Comparison of ENCODE assay signal across 8 cellular contexts in the genomic region with DNA sequence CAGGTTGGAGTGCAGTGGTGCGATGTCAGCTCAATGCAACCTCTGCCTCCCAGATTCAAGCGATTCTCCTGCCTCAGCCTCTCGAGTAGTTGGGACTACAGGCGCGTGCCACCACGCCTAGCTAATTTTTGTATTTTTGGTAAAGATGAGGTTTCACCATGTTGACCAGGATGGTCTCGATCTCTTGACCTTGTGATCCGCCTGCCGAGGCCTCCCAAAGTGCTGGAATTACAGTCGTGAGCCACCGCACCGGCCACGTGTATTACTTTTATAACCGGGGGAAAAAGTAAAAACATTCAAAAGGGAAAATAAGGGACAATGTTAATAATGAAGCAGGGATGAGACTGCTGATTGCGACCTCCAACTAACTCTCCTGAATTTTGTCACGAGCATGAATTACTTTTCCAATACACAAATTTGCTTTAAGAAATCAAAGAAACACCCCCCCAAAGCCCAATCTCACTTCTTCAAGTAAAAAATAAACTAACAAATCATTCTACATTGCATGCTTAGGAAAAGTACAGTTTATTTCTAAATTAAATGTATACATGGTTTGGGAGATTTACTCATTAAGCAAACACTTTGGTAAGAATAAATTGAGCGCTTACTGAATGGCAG. TPM values are rescaled to one million over a fixed set of nuclear protein-coding genes. Genes with fewer than 3 reads are reported as not detected.
DNase-seq lines count a peak whose midpoint lies in the region; ATAC-seq and TF ChIP-seq lines count a peak whose summit lies in the region.

No MANE protein-coding gene starts in this region.

- H3K4me3 ChIP-seq in GM23338 (peak overlapping the region; percentile 73), WI38 (ENCODE audit: low read depth, low read length) (peak overlapping the region; percentile 41), fibroblast of the aortic adventitia (ENCODE audit: low read depth, low read length) (peak overlapping the region; percentile 54), gastrocnemius medialis (peak overlapping the region; percentile 75 to 91 (median 86))

- peaks cover 12% of the 10 kb centered on the region for H3F3A ChIP-seq in GM23338 (replicated peaks; ENCODE audit: low read depth)

- H3K27ac Mint-ChIP-seq in GM23338, result peak overlapping the region; percentile 99

- peak overlapping the region; percentile 0; the same call in 1 of the 2 replicates for H2AFZ ChIP-seq in GM23338

- no peak for ATAC-seq in GM23338
- ATAC-seq in gastrocnemius medialis, result no peak
- ATAC-seq in GM21447 (IDR thresholded peaks at IDR 0.05; ENCODE audit: unreplicated experiment), result no peak

- peaks cover 13% of the 10 kb centered on the region for H3K27me3 Mint-ChIP-seq in GM23338 (ENCODE audit: insufficient read depth, low read depth, poor library complexity)

- DNase-seq in GM23338 (ENCODE audit: low spot score) (no peak), fibroblast of the aortic adventitia (ENCODE audit: low read depth) (no peak), gastrocnemius medialis (no peak), middle frontal gyrus (ENCODE audit: extremely low spot score, low spot score) (no peak), EL (no peak)
- DNase-seq in activated CD4-positive, CD25-positive, alpha-beta regulatory T cell treated with anti-CD3 and anti-CD28 coated beads, Interleukin-2, amount 50 U/mL, for 72 hours, result no peak

- H3K4me3 Mint-ChIP-seq in GM23338, result peak overlapping the region; percentile 94

- peaks cover 47% of the 10 kb centered on the region for H3K4me1 Mint-ChIP-seq in GM23338

- intact Hi-C loops in gastrocnemius medialis (cut with DNase I; ENCODE audit: low total_unique reads), result loop anchor here (2.0 to 10.0 kb wide), 4 partner anchors 26 to 828 kb away; partner anchors contain the start of gene CYB5R1

- no peaks in the 10 kb centered on the region for H3K9me3 ChIP-seq in gastrocnemius medialis

- peaks cover 11% of the 10 kb centered on the region; the same call in 1 of the 2 replicates for H4K20me1 ChIP-seq in GM23338 (replicated peaks; ENCODE audit: insufficient read depth)

- H3K27ac ChIP-seq in GM23338 (ENCODE audit: low read depth) (peak overlapping the region; percentile 30), gastrocnemius medialis (peak overlapping the region; percentile 98 to 99 (median 98))

- TF ChIP-seq CTCF in GM23338 (conservative IDR thresholded peaks at IDR 0.05; ENCODE audit: low read depth in 2 of 2) (no peak), WI38 (IDR thresholded peaks at IDR 0.05; ENCODE audit: low read depth, low read length) (no peak), fibroblast of the aortic adventitia (IDR thresholded peaks at IDR 0.05; ENCODE audit: insufficient read depth, low read length) (no peak), gastrocnemius medialis (IDR thresholded peaks at IDR 0.05 in 4 of 5, conservative IDR thresholded peaks at IDR 0.05 in 1 of 5) (no peak)

- TF ChIP-seq POLR2A in gastrocnemius medialis (IDR thresholded peaks at IDR 0.05), result no peak

- H3K36me3 Mint-ChIP-seq in GM23338 (ENCODE audit: low read depth), result peaks cover 38% of the 10 kb centered on the region

- peaks cover 13% of the 10 kb centered on the region for H3K9me2 ChIP-seq in GM23338 (ENCODE audit: insufficient read depth)

- peaks cover 17% of the 10 kb centered on the region for H3K4me1 ChIP-seq in GM23338 (ENCODE audit: insufficient read depth)
- peaks cover 33 to 39% of the 10 kb centered on the region in 2 donors for H3K4me1 ChIP-seq in gastrocnemius medialis

- in situ Hi-C loops in gastrocnemius medialis (cut with MboI; ENCODE audit: low sequenced_read_pairs in 4 of 4), result no loop called here

- H3K9me3 Mint-ChIP-seq in GM23338, result peaks cover 30% of the 10 kb centered on the region

- H3K36me3 ChIP-seq in GM23338 (ENCODE audit: insufficient read depth) (peaks cover 16% of the 10 kb centered on the region; the same call in 1 of the 2 replicates), gastrocnemius medialis (no peaks in the 10 kb centered on the region)

- peak overlapping the region; percentile 57 for H3K4me2 ChIP-seq in GM23338

- H3K27me3 ChIP-seq in GM23338 (ENCODE audit: insufficient read depth) (no peaks in the 10 kb centered on the region), gastrocnemius medialis (no peaks in the 10 kb centered on the region)

- peaks cover 38% of the 10 kb centered on the region for H3K79me2 ChIP-seq in GM23338 (replicated peaks; ENCODE audit: insufficient read depth)

TF ChIP-seq in GM23338, 12 proteins besides CTCF, POLR2A, EP300 and RAD21 (continues in another document):
- TF ChIP-seq REST (IDR thresholded peaks at IDR 0.05; ENCODE audit: unreplicated experiment) (no peak), ZNF331 (CRISPR knock-in tag; IDR thresholded peaks at IDR 0.05; ENCODE audit: low read depth) (no peak), ZNF114 (CRISPR knock-in tag; IDR thresholded peaks at IDR 0.05) (no peak)

RNA-seq across cellular contexts. Expression of gene ZBED6, which starts 0.6 kb away (rescaled TPM):
- total RNA-seq in GM23338 (2014; rRNA removed; shearing (Covaris generic)), result 4.8 and 9.0 TPM in 2 replicates
- polyA plus RNA-seq in GM23338 (2016; fragmentation: Nextera tagmentation; extraction: Ambion mirVana), result 1.9 and 2.5 TPM in 2 replicates
- 8.7 and 30.5 TPM in 2 replicates for total RNA-seq in fibroblast of the aortic adventitia (ENCODE audit: low replicate concordance)
- 10 to 100 TPM in 3 of 4 donors, 1 to 10 TPM in 1; 9.0 to 42.5 (median 27.6) TPM for total RNA-seq in gastrocnemius medialis

RNA-seq across cellular contexts. Expression of gene ZC3H11A, which starts 0.6 kb away (rescaled TPM):
- total RNA-seq in GM23338 (2014; rRNA removed; shearing (Covaris generic)), result 81.1 and 97.3 TPM in 2 replicates
- polyA plus RNA-seq in GM23338 (2016; fragmentation: Nextera tagmentation; extraction: Ambion mirVana), result 25.8 and 28.2 TPM in 2 replicates
- 108 and 166 TPM in 2 replicates for total RNA-seq in fibroblast of the aortic adventitia (ENCODE audit: low replicate concordance)
- 100 to 1,000 TPM in 1 of 4 donors, 10 to 100 TPM in 3; 71.0 to 131 (median 92.0) TPM for total RNA-seq in gastrocnemius medialis

RNA-seq across cellular contexts. Expression of gene LAX1, which starts 29.9 kb away (rescaled TPM):
- not detected in 2 replicates for total RNA-seq in GM23338 (2014; rRNA removed; shearing (Covaris generic))
- not detected in 2 replicates for polyA plus RNA-seq in GM23338 (2016; fragmentation: Nextera tagmentation; extraction: Ambion mirVana)
- total RNA-seq in fibroblast of the aortic adventitia (ENCODE audit: low replicate concordance) (0.74 TPM in 1 of 2 replicates, not detected in the other), gastrocnemius medialis (under 1 TPM in 1 of 4 donors, not detected in 3; 0.19 TPM)
